Comparison of ENCODE assay signal across 14 cellular contexts in the genomic region with DNA sequence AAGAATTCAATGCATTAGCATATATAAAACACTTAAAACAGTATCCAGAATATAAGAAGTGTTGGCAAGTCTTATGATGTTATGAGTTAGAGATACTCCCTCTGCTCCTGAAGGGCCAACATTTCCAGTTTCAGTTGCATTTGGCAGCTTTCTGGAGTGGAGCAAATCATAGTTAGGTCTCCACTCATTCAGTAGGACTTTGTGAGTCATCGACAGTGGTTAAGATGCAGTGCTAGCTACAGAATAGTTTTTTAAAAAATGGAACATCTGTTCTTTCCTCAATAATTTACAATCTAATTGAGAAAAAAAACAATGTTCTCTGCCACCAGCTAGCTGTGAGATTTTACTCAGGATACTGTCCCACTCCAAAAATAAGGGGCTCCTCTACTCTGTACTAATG.
DNase-seq lines count a peak whose midpoint lies in the region; ATAC-seq and TF ChIP-seq lines count a peak whose summit lies in the region.
"Had no signal": no experiment of that assay in that cellular context is flagged by ENCODE, and none has a peak within 500 bp of the region (broad histone marks: within the 10 kb centered on the region; RNA-seq: fewer than 3 reads in every experiment).

No MANE protein-coding gene starts in this region.

- ATAC-seq in right cardiac atrium, result peak; percentile 55 to 60
- ATAC-seq in SK-N-SH treated with all-trans-retinoic acid at 6 μM for 48 hours, result peak; percentile 51
- no peak for ATAC-seq in GM21360 (IDR thresholded peaks at IDR 0.05; ENCODE audit: unreplicated experiment)

- intact Hi-C loops in right cardiac atrium (cut with DNase I), result loop anchor here in 1 of 4 donors (10.0 kb wide), 1 partner anchor 167 kb away; no protein-coding TSS in a partner anchor
- intact Hi-C loops in spleen (cut with DNase I; ENCODE audit: low total_unique reads), result loop anchor here (10.0 kb wide), 1 partner anchor 477 kb away; a partner anchor contains a TSS

- H3K27ac ChIP-seq in right cardiac atrium (ENCODE audit: low read length) (no peak overlapping the region), right atrium auricular region (no peak overlapping the region), spleen (no peak overlapping the region)
- H3K27ac ChIP-seq: BLaER1, heart left ventricle had no signal

- H3K9me3 ChIP-seq in right cardiac atrium (ENCODE audit: control insufficient read depth, low read length), result no peaks in the 10 kb centered on the region
- no peaks in the 10 kb centered on the region for H3K9me3 ChIP-seq in right atrium auricular region
- H3K9me3 ChIP-seq in spleen, result peaks cover 0 to 4% (median 0%) of the 10 kb centered on the region in 8 donors
- H3K9me3 ChIP-seq: heart left ventricle had no signal

- no peak for TF ChIP-seq CTCF in right atrium auricular region (IDR thresholded peaks at IDR 0.05)
- TF ChIP-seq CTCF in spleen (IDR thresholded peaks at IDR 0.05 in 8 of 11, conservative IDR thresholded peaks at IDR 0.05 in 3 of 11), result no peak

- H3K4me1 ChIP-seq in right cardiac atrium (ENCODE audit: control insufficient read depth, insufficient read depth, low read length), result peaks cover 4% of the 10 kb centered on the region
- H3K4me1 ChIP-seq in right atrium auricular region, result peaks cover 0 to 17% of the 10 kb centered on the region in 2 donors
- H3K4me1 ChIP-seq in spleen, result peaks cover 0 to 9% (median 2%) of the 10 kb centered on the region in 6 donors
- H3K4me1 ChIP-seq: BLaER1 had no signal

- DNase-seq in right cardiac atrium (no peak), right atrium auricular region (ENCODE audit: low spot score) (no peak), fibroblast of the conjunctiva (ENCODE audit: low read depth) (peak; percentile 74), NCI-H128 (lab: John Stamatoyannopoulos, UW; ENCODE audit: unreplicated experiment) (no peak), spleen (no peak)
- DNase-seq in stimulated activated CD4-positive, alpha-beta T cell treated with anti-CD3 and anti-CD28 coated beads, Interleukin-4, amount 100 ng/mL, for 1 hour, result no peak
- DNase-seq: activated naive CD4-positive, alpha-beta T cell treated with anti-CD3 and anti-CD28 coated beads, Interleukin-2, amount 50 U/mL, for 16 hours; GF-D8; heart left ventricle; RPMI8226; stimulated activated CD8-positive, alpha-beta memory T cell treated with anti-CD3 and anti-CD28 coated beads, Interleukin-4, amount 100 ng/mL, for 48 hours had no signal

- H3K27me3 ChIP-seq in right cardiac atrium (ENCODE audit: control insufficient read depth, insufficient read depth) (no peaks in the 10 kb centered on the region), right atrium auricular region (no peaks in the 10 kb centered on the region), spleen (replicated peaks in 1 of 7) (no peaks in the 10 kb centered on the region)
- H3K27me3 ChIP-seq: BLaER1, heart left ventricle had no signal

- H3K4me3 ChIP-seq in right cardiac atrium (ENCODE audit: low read length) (no peak overlapping the region), right atrium auricular region (no peak overlapping the region), spleen (no peak overlapping the region)
- H3K4me3 ChIP-seq: BLaER1, heart left ventricle had no signal

- H3K36me3 ChIP-seq in right atrium auricular region (no peaks in the 10 kb centered on the region), spleen (no peaks in the 10 kb centered on the region)
- H3K36me3 ChIP-seq: BLaER1, heart left ventricle had no signal

- no peak for TF ChIP-seq POLR2A in spleen (IDR thresholded peaks at IDR 0.05)

- 75% methylated on average over 1 of the region's 1 CpG for WGBS in right cardiac atrium
- 78 to 98% (median 86%) methylated on average over 1 of the region's 1 CpG for WGBS in spleen, 5 donors

TF ChIP-seq in SK-N-SH treated with all-trans-retinoic acid at 6 μM for 48 hours, 23 proteins besides CTCF, POLR2A, EP300 and RAD21:
- TF ChIP-seq OSR1 (CRISPR knock-in tag; IDR thresholded peaks at IDR 0.05), result no peak
- no peak for TF ChIP-seq CSDC2 (CRISPR knock-in tag; IDR thresholded peaks at IDR 0.05)
- TF ChIP-seq, protein P1, sequence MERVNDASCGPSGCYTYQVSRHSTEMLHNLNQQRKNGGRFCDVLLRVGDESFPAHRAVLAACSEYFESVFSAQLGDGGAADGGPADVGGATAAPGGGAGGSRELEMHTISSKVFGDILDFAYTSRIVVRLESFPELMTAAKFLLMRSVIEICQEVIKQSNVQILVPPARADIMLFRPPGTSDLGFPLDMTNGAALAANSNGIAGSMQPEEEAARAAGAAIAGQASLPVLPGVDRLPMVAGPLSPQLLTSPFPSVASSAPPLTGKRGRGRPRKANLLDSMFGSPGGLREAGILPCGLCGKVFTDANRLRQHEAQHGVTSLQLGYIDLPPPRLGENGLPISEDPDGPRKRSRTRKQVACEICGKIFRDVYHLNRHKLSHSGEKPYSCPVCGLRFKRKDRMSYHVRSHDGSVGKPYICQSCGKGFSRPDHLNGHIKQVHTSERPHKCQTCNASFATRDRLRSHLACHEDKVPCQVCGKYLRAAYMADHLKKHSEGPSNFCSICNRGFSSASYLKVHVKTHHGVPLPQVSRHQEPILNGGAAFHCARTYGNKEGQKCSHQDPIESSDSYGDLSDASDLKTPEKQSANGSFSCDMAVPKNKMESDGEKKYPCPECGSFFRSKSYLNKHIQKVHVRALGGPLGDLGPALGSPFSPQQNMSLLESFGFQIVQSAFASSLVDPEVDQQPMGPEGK (CRISPR knock-in tag; IDR thresholded peaks at IDR 0.05; ENCODE audit: borderline replicate concordance), result no peak
